8 cellular contexts compared by ENCODE assay signal in genomic region chr1:42939216-42939615, GRCh38. TPM values are rescaled to one million over a fixed set of nuclear protein-coding genes. Genes with fewer than 3 reads are reported as not detected.
DNase-seq lines count a peak whose midpoint lies in the region; ATAC-seq and TF ChIP-seq lines count a peak whose summit lies in the region.
"Had no signal": no experiment of that assay in that cellular context is flagged by ENCODE, and none has a peak within 500 bp of the region (broad histone marks: within the 10 kb centered on the region; RNA-seq: fewer than 3 reads in every experiment).

No MANE protein-coding gene starts in this region.

- H3K9ac ChIP-seq in H9 (ENCODE audit: extremely low read depth, insufficient read length, low read length) (no peak overlapping the region), smooth muscle cell (ENCODE audit: low read depth) (no peak overlapping the region)

- H3K27ac Mint-ChIP-seq in H9, result peak overlapping the region in 2 of 3 experiments; percentile 88 to 92; a peak in 2 of 7 replicates

- ATAC-seq in esophagus mucosa, result no peak

- no peak overlapping the region for H4K8ac ChIP-seq in H9 (replicated peaks; ENCODE audit: insufficient read length, low read depth, low read length)

- no peak overlapping the region for H2BK15ac ChIP-seq in H9 (ENCODE audit: low read depth, low read length)

- no peaks in the 10 kb centered on the region for H3K27me3 Mint-ChIP-seq in H9 (ENCODE audit: low read depth)

- no peak overlapping the region for H2BK120ac ChIP-seq in H9 (ENCODE audit: low read depth, low read length, poor library complexity, severe bottlenecking)

- no peak overlapping the region for H3K4me2 ChIP-seq in H9 (ENCODE audit: insufficient read depth, insufficient read length, low read length)
- peak overlapping the region; percentile 39 for H3K4me2 ChIP-seq in hepatocyte
- H3K4me2 ChIP-seq in smooth muscle cell, result no peak overlapping the region

- WGBS in H9 (ENCODE audit: extremely low coverage, insufficient read length, low lambda C conversion rate), result no CpG with 5 or more reads among the region's 5 CpGs
- 63% methylated on average over 5 of the region's 5 CpGs for WGBS in hepatocyte (ENCODE audit: low lambda C conversion rate, missing lambda C conversion rate)
- WGBS in smooth muscle cell (ENCODE audit: low lambda C conversion rate), result 98% methylated on average over 5 of the region's 5 CpGs

- H4K5ac ChIP-seq in H9 (ENCODE audit: insufficient read length, low read depth, low read length), result no peak overlapping the region

- H2BK12ac ChIP-seq in H9 (ENCODE audit: insufficient read length, low read depth, low read length), result no peak overlapping the region

- no peak overlapping the region for H4K91ac ChIP-seq in H9 (ENCODE audit: insufficient read length, low read depth, low read length)

- H4K20me1 ChIP-seq in H9 (ENCODE audit: control insufficient read depth, insufficient read depth, insufficient read length) (peaks cover 2% of the 10 kb centered on the region), hepatocyte (ENCODE audit: insufficient read depth, poor library complexity, severe bottlenecking) (peaks cover 22% of the 10 kb centered on the region), smooth muscle cell (ENCODE audit: low read depth) (peaks cover 92% of the 10 kb centered on the region)

- H2AFZ ChIP-seq in H9 (ENCODE audit: low read length) (no peak overlapping the region), hepatocyte (no peak overlapping the region), smooth muscle cell (ENCODE audit: low read depth) (no peak overlapping the region)

- no peak overlapping the region for H3K18ac ChIP-seq in H9 (ENCODE audit: insufficient read length, low read depth, low read length)

- TF ChIP-seq CTCF in H9 (conservative IDR thresholded peaks at IDR 0.05), result no peak
- TF ChIP-seq CTCF in hepatocyte (IDR thresholded peaks at IDR 0.05; ENCODE audit: poor library complexity), result no peak
- no peak for TF ChIP-seq CTCF in smooth muscle cell (IDR thresholded peaks at IDR 0.05; ENCODE audit: borderline replicate concordance, insufficient read depth, poor library complexity, severe bottlenecking)

- H3K27ac ChIP-seq in H9 (ENCODE audit: insufficient read length, low read depth, low read length) (no peak overlapping the region), SJSA1 (peak overlapping the region; percentile 96), hepatocyte (peak overlapping the region; percentile 89), smooth muscle cell (ENCODE audit: low read depth) (peak overlapping the region; percentile 99)

- peaks cover 22% of the 10 kb centered on the region; the same call in 1 of the 2 replicates for H3K79me2 ChIP-seq in H9 (ENCODE audit: insufficient read depth, low read length)
- peaks cover 72% of the 10 kb centered on the region for H3K79me2 ChIP-seq in hepatocyte
- peaks cover 69% of the 10 kb centered on the region for H3K79me2 ChIP-seq in smooth muscle cell (ENCODE audit: low read depth)

- H3F3A ChIP-seq in smooth muscle cell (ENCODE audit: low read depth), result peaks cover 16% of the 10 kb centered on the region

- no peak overlapping the region for H2BK20ac ChIP-seq in H9 (ENCODE audit: low read depth, low read length, poor library complexity, severe bottlenecking)

- H3K9me2 ChIP-seq in hepatocyte (replicated peaks; ENCODE audit: insufficient read depth), result no peaks in the 10 kb centered on the region

- H3K56ac ChIP-seq in H9 (ENCODE audit: insufficient read length, low read depth, low read length), result no peak overlapping the region

- H3K4me1 ChIP-seq in H9 (ENCODE audit: insufficient read depth, low read length) (no peaks in the 10 kb centered on the region; the same call in 1 of the 2 replicates), SJSA1 (replicated peaks) (peaks cover 99% of the 10 kb centered on the region), hepatocyte (ENCODE audit: insufficient read depth) (peaks cover 67% of the 10 kb centered on the region), smooth muscle cell (ENCODE audit: low read depth) (peaks cover 29% of the 10 kb centered on the region)

- peaks cover 80 to 94% (median 94%) of the 10 kb centered on the region in 3 experiments; a peak in 6 of 7 replicates for H3K36me3 Mint-ChIP-seq in H9 (ENCODE audit: insufficient read depth in 1 of 3, low read depth in 3 of 3)

- no peak overlapping the region for H2AK5ac ChIP-seq in H9 (ENCODE audit: insufficient read length, low read length)

- peaks cover 68 to 75% of the 10 kb centered on the region in 2 experiments for H3K4me1 Mint-ChIP-seq in H9

- H3K9me3 ChIP-seq in H9 (ENCODE audit: control insufficient read depth, low read depth, low read length), result no peaks in the 10 kb centered on the region
- no peaks in the 10 kb centered on the region for H3K9me3 ChIP-seq in SJSA1 (replicated peaks)
- H3K9me3 ChIP-seq in hepatocyte (ENCODE audit: low read depth), result no peaks in the 10 kb centered on the region
- H3K9me3 ChIP-seq in smooth muscle cell (replicated peaks; ENCODE audit: low read depth), result no peaks in the 10 kb centered on the region

- no peak overlapping the region for H3K4ac ChIP-seq in H9 (ENCODE audit: low read depth, low read length)

- no peaks in the 10 kb centered on the region; a peak in 1 of 5 replicates for H3K9me3 Mint-ChIP-seq in H9

- no peaks in the 10 kb centered on the region for H3K27me3 ChIP-seq in H9 (ENCODE audit: insufficient read depth, low read length)
- no peaks in the 10 kb centered on the region for H3K27me3 ChIP-seq in SJSA1 (replicated peaks)
- H3K27me3 ChIP-seq in hepatocyte, result no peaks in the 10 kb centered on the region
- no peaks in the 10 kb centered on the region for H3K27me3 ChIP-seq in smooth muscle cell (ENCODE audit: low read depth)

- H3K23me2 ChIP-seq in H9 (ENCODE audit: insufficient read length, low read depth, low read length, poor library complexity, severe bottlenecking), result no peaks in the 10 kb centered on the region

- H3K4me3 ChIP-seq in SJSA1 (no peak overlapping the region), hepatocyte (no peak overlapping the region), smooth muscle cell (no peak overlapping the region)

- H3T11ph ChIP-seq in H9 (ENCODE audit: low read length), result no peak overlapping the region

- DNase-seq in H9, result no peak
- no peak for DNase-seq in SJSA1 (ENCODE audit: low read depth in 1 of 2, low spot score in 2 of 2)
- peak; percentile 73 for DNase-seq in hepatocyte (ENCODE audit: low spot score)
- no peak for DNase-seq in smooth muscle cell (lab: John Stamatoyannopoulos, UW; ENCODE audit: unreplicated experiment)
- DNase-seq in cortex of kidney (lab: John Stamatoyannopoulos, UW), result no peak
- no peak for DNase-seq in erythroblast (lab: John Stamatoyannopoulos, UW)
- DNase-seq: NCI-H1436 had no signal

- no peak overlapping the region for H3K23ac ChIP-seq in H9 (ENCODE audit: insufficient read length, low read depth, low read length)

- H3K36me3 ChIP-seq in SJSA1 (peaks cover 72% of the 10 kb centered on the region), hepatocyte (replicated peaks; ENCODE audit: insufficient read depth, low read depth) (no peaks in the 10 kb centered on the region), smooth muscle cell (ENCODE audit: low read depth) (no peaks in the 10 kb centered on the region)

- H3K14ac ChIP-seq in H9 (ENCODE audit: insufficient read depth, low read length), result no peak overlapping the region

- no peak for TF ChIP-seq POLR2A in erythroblast (IDR thresholded peaks at IDR 0.05; ENCODE audit: low read length)

- H3K79me1 ChIP-seq in H9 (ENCODE audit: insufficient read depth, low read depth, low read length, poor library complexity, severe bottlenecking), result peaks cover 6% of the 10 kb centered on the region

- peak overlapping the region in 1 of 2 experiments; percentile 54; a peak in 1 of 5 replicates for H3K4me3 Mint-ChIP-seq in H9

- H2BK5ac ChIP-seq in H9 (ENCODE audit: insufficient read length, low read length), result no peak overlapping the region

RNA-seq across cellular contexts. Expression of gene SLC2A1, which starts 19.5 kb away (rescaled TPM):
- total RNA-seq in H9 (2021) (186 and 187 TPM in 2 replicates), hepatocyte (271 and 301 TPM in 2 replicates), smooth muscle cell (749 and 1,091 TPM in 2 replicates), esophagus mucosa (243 TPM)
- 115 and 173 TPM in 2 replicates for total RNA-seq in SJSA1 (2014; rRNA removed; shearing (Covaris generic))
- polyA plus RNA-seq in hepatocyte (271 and 314 TPM in 2 replicates), smooth muscle cell (275 and 842 TPM in 2 replicates)
